ENCODE assay signal across 7 cellular contexts in the genomic region with DNA sequence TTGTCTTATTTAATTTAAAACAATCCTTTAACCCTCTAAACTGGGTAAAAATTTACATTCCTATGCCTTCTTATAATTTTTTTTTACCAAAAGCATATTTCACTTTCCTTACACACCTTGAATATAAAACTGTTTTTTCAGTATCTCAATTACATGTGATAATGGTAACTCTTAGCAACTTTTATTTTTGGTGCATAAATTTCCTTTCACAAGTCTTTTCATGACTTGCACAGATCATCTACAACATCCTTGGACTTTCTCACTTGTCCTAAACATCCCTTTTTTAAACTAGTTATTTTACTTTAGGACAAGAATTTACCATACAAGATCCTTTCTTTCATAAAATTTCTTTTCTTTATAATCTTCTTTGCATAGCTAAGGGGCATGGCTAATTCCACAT.
"Had no signal": no experiment of that assay in that cellular context is flagged by ENCODE, and none has a peak within 500 bp of the region (broad histone marks: within the 10 kb centered on the region; RNA-seq: fewer than 3 reads in every experiment).

No MANE protein-coding gene starts in this region.

- FAIRE-seq: GM12878, GM12891, GM12892, GM18507, GM19239 had no signal

- DNase-seq: GDM1, GF-D8 had no signal

- H3K4me3 ChIP-seq: GM12878 had no signal
